8 cellular contexts compared by ENCODE assay signal in the genomic region with DNA sequence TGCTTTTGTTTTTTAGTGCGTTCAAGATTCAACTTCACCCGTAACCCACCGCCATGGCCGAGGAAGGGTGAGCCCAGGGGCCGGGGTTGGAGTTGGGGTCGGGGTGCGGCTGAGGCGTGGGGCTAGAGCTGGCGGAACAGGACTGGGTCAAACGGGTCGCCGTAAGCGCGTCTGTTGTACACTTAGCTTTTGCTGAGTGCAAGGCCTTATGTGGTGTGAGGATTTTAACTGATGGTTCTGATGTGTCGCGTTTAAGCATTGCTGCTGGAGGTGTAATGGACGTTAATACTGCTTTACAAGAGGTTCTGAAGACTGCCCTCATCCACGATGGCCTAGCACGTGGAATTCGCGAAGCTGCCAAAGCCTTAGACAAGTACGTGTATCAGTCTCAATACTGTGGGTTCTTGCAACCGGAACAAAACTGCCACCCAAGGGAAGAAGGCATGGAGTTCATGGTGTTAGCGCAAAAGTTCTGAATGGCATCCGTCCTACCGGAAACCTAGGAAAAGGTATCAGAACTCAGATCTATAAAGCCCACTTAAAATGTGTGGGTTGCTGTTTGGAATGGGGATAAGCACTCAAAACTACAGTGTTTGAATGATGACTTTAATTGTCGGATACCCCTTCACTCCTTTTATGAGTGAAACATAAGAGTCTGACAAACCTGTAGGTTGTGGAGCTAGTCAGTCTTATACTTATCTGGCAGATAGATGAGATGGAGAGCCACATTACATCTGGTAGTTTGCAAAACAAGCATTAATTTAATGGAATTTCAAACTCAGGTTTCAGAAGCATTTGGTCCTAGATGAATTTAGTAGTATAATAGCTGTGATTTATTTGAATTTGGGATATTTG. TPM values are rescaled to one million over a fixed set of nuclear protein-coding genes. Genes with fewer than 3 reads are reported as not detected.
A peak's percentile ranks its signal among the peaks of the same experiment; 100 is the strongest.
DNase-seq lines count a peak whose midpoint lies in the region; ATAC-seq and TF ChIP-seq lines count a peak whose summit lies in the region.

No MANE protein-coding gene starts in this region.

- no peaks in the 10 kb centered on the region for H3K27me3 ChIP-seq in CD8-positive, alpha-beta T cell (ENCODE audit: insufficient read depth, low read length)
- no peaks in the 10 kb centered on the region for H3K27me3 ChIP-seq in ascending aorta

- H3K27ac Mint-ChIP-seq in CD8-positive, alpha-beta T cell: peak overlapping the region; percentile 99

- peak; percentile 4 for ATAC-seq in CD8-positive, alpha-beta T cell
- ATAC-seq in GM21619 (IDR thresholded peaks at IDR 0.05; ENCODE audit: unreplicated experiment): peak; percentile 7
- no peak for ATAC-seq in HG03025 (IDR thresholded peaks at IDR 0.05; ENCODE audit: low FRiP score, unreplicated experiment)

- H3K4me3 Mint-ChIP-seq in CD8-positive, alpha-beta T cell: peak overlapping the region; percentile 97

- peak overlapping the region; percentile 66 for H3K4me3 ChIP-seq in CD8-positive, alpha-beta T cell (ENCODE audit: low read depth, low read length)
- H3K4me3 ChIP-seq in ascending aorta: peak overlapping the region; percentile 76 to 86

- H3K9me3 Mint-ChIP-seq in CD8-positive, alpha-beta T cell: no peaks in the 10 kb centered on the region

- no peaks in the 10 kb centered on the region for H3K9me3 ChIP-seq in CD8-positive, alpha-beta T cell (ENCODE audit: low read length)
- H3K9me3 ChIP-seq in ascending aorta: no peaks in the 10 kb centered on the region

- intact Hi-C loops in CD8-positive, alpha-beta T cell (cut with DNase I, micrococcal nuclease): loop anchor here (1.0 to 10.0 kb wide), 7 partner anchors 17 to 1360 kb away; partner anchors contain the start of genes SLC18B1 (in 1 of the 2) and STX7 (in 1 of the 2)
- intact Hi-C loops in ascending aorta (cut with DNase I): loop anchor here (5.0 to 10.0 kb wide), 4 partner anchors 300 to 1360 kb away; partner anchors contain the start of gene STX7

- TF ChIP-seq CTCF in CD8-positive, alpha-beta T cell (IDR thresholded peaks at IDR 0.05): no peak
- no peak for TF ChIP-seq CTCF in ascending aorta (IDR thresholded peaks at IDR 0.05)

- no peaks in the 10 kb centered on the region for H3K27me3 Mint-ChIP-seq in CD8-positive, alpha-beta T cell (ENCODE audit: low read depth)

- H3K36me3 Mint-ChIP-seq in CD8-positive, alpha-beta T cell: peaks cover 67% of the 10 kb centered on the region

- POLR2A ChIA-PET in CD8-positive, alpha-beta T cell (lab: Charles Lee): interaction anchor here (0.6 to 5.1 kb wide), 19 partner anchors 9 to 1278 kb away, joined by 3 to 87 read pairs (median 5); partner anchors contain the start of genes SLC18B1, STX7 and TBPL1

- H3K27ac ChIP-seq in CD8-positive, alpha-beta T cell (ENCODE audit: low read depth, low read length): peak overlapping the region; percentile 70
- peak overlapping the region; percentile 44 to 70 for H3K27ac ChIP-seq in ascending aorta
- H3K27ac ChIP-seq in substantia nigra (ENCODE audit: low read depth, low read length, poor library complexity, severe bottlenecking): peak overlapping the region; percentile 80

- H3K4me1 ChIP-seq in CD8-positive, alpha-beta T cell (ENCODE audit: insufficient read depth, low read length): peaks cover 25% of the 10 kb centered on the region
- peaks cover 10 to 20% of the 10 kb centered on the region in 2 donors for H3K4me1 ChIP-seq in ascending aorta

- H3K36me3 ChIP-seq in CD8-positive, alpha-beta T cell (ENCODE audit: insufficient read depth, low read length): peaks cover 28% of the 10 kb centered on the region
- peaks cover 19 to 42% of the 10 kb centered on the region in 2 donors for H3K36me3 ChIP-seq in ascending aorta

- H3K4me1 Mint-ChIP-seq in CD8-positive, alpha-beta T cell (ENCODE audit: low read depth): peaks cover 63% of the 10 kb centered on the region

- peak in 3 of 7 experiments; percentile 16 to 54 (median 19) for DNase-seq in CD8-positive, alpha-beta T cell
- DNase-seq in LoVo (ENCODE audit: low spot score) (peak; percentile 26), ascending aorta (ENCODE audit: low spot score in 2 of 2) (no peak), kidney tubule cell (ENCODE audit: low spot score) (peak; percentile 29), substantia nigra (lab: John Stamatoyannopoulos, UW) (peak in 5 of 49 donors; percentile 41 to 62 (median 41)), NCI-H1930 (lab: John Stamatoyannopoulos, UW) (no peak)

- CTCF ChIA-PET in CD8-positive, alpha-beta T cell (lab: Charles Lee): interaction anchor here (1.2 to 2.1 kb wide), 2 partner anchors 17 to 146 kb away, joined by 4 to 6 read pairs; partner anchors contain the start of gene SLC18B1

RNA-seq across cellular contexts. Expression of gene RPS12, which starts 0.6 kb away (rescaled TPM):
- total RNA-seq in CD8-positive, alpha-beta T cell: 1,000 to 10,000 TPM; 3,006 to 3,159 TPM
- total RNA-seq in ascending aorta: 466 TPM

RNA-seq across cellular contexts. Expression of gene SLC18B1, which starts 16.5 kb away (rescaled TPM):
- total RNA-seq in CD8-positive, alpha-beta T cell: 10 to 100 TPM in 1 of 2 experiments, 1 to 10 TPM in 1; 10.0 to 11.8 TPM
- 1.7 TPM for total RNA-seq in ascending aorta

RNA-seq across cellular contexts. Expression of gene VNN2, which starts 57.2 kb away (rescaled TPM):
- 1 to 10 TPM; 8.0 to 8.3 TPM for total RNA-seq in CD8-positive, alpha-beta T cell
- total RNA-seq in ascending aorta: 19.9 TPM

Comparison
In these comparisons a context has a peak if more than half of its experiments do, and no peak if none do; other contexts are left out.
1. DNase-seq: peak in LoVo (single experiment) and kidney tubule cell (single experiment); none in ascending aorta (0 of 2) and NCI-H1930 (0 of 2).
2. Peak in every context shown above with its lines, with median percentiles within 50 percentile points of each other: H3K27ac ChIP-seq.